8 cellular contexts compared by ENCODE assay signal in genomic region chr3:136819784-136820640, GRCh38. TPM values are rescaled to one million over a fixed set of nuclear protein-coding genes. Genes with fewer than 3 reads are reported as not detected.
A peak's percentile ranks its signal among the peaks of the same experiment; 100 is the strongest.
DNase-seq lines count a peak whose midpoint lies in the region; ATAC-seq lines count a peak whose summit lies in the region.

No MANE protein-coding gene starts in this region.

- peaks cover 7% of the 10 kb centered on the region for H3K9me3 Mint-ChIP-seq in activated CD4-positive, alpha-beta T cell treated with anti-CD3 and anti-CD28 coated beads for 36 hours (ENCODE audit: low read depth)
- peaks cover 8% of the 10 kb centered on the region for H3K9me3 Mint-ChIP-seq in dendritic cell treated with granulocyte-macrophage colony-stimulating factor and Interleukin-4, amounts not matched to agents 40 ng/mL and 50 ng/mL, for 4 days

- H3K4me1 Mint-ChIP-seq in activated CD4-positive, alpha-beta T cell treated with anti-CD3 and anti-CD28 coated beads for 36 hours = peaks cover 19% of the 10 kb centered on the region
- peaks cover 19% of the 10 kb centered on the region for H3K4me1 Mint-ChIP-seq in dendritic cell treated with granulocyte-macrophage colony-stimulating factor and Interleukin-4, amounts not matched to agents 40 ng/mL and 50 ng/mL, for 4 days (ENCODE audit: low read depth)

- peaks cover 30% of the 10 kb centered on the region for H3K27me3 Mint-ChIP-seq in activated CD4-positive, alpha-beta T cell treated with anti-CD3 and anti-CD28 coated beads for 36 hours
- H3K27me3 Mint-ChIP-seq in dendritic cell treated with granulocyte-macrophage colony-stimulating factor and Interleukin-4, amounts not matched to agents 40 ng/mL and 50 ng/mL, for 4 days = peaks cover 58% of the 10 kb centered on the region

- intact Hi-C loops in activated CD4-positive, alpha-beta T cell treated with anti-CD3 and anti-CD28 coated beads for 36 hours (cut with DNase I, micrococcal nuclease) = loop anchor here (1.0 to 2.0 kb wide), 3 partner anchors 42 to 67 kb away; partner anchors contain the start of genes NCK1 (in 2 of the 2) and STAG1 (in 1 of the 2)
- intact Hi-C loops in dendritic cell treated with granulocyte-macrophage colony-stimulating factor and Interleukin-4, amounts not matched to agents 40 ng/mL and 50 ng/mL, for 4 days (cut with micrococcal nuclease) = no loop called here

- ATAC-seq in activated CD4-positive, alpha-beta T cell treated with anti-CD3 and anti-CD28 coated beads for 36 hours = peak; percentile 24
- peak; percentile 76 for ATAC-seq in left lobe of liver

- CTCF ChIA-PET in activated CD4-positive, alpha-beta T cell treated with anti-CD3 and anti-CD28 coated beads for 36 hours (lab: Charles Lee) = interaction anchor here (1.4 kb wide), 1 partner anchor 194 kb away, joined by 5 read pairs; no protein-coding TSS in a partner anchor

- DNase-seq in ELR (ENCODE audit: low read depth) (peak; percentile 73), NCI-H1105 treated with DMSO at 0.1 percent for 48 hours (lab: John Stamatoyannopoulos, UW) (peak; percentile 83), left lobe of liver (ENCODE audit: low spot score) (peak; percentile 48), H4 (ENCODE audit: low spot score) (no peak), OCI-M1 (lab: John Stamatoyannopoulos, UW) (no peak)
- peak; percentile 61 for DNase-seq in activated CD4-positive, alpha-beta T cell treated with anti-CD3 and anti-CD28 coated beads for 36 hours
- peak; percentile 5 to 27 for DNase-seq in stimulated activated CD4-positive, alpha-beta T cell treated with anti-CD3 and anti-CD28 coated beads, Interleukin-4, amount 100 ng/mL, for 4 hours

- POLR2A ChIA-PET in activated CD4-positive, alpha-beta T cell treated with anti-CD3 and anti-CD28 coated beads for 36 hours (lab: Charles Lee) = no interaction called here

- H3K36me3 Mint-ChIP-seq in activated CD4-positive, alpha-beta T cell treated with anti-CD3 and anti-CD28 coated beads for 36 hours (ENCODE audit: low read depth) = peaks cover 5% of the 10 kb centered on the region
- H3K36me3 Mint-ChIP-seq in dendritic cell treated with granulocyte-macrophage colony-stimulating factor and Interleukin-4, amounts not matched to agents 40 ng/mL and 50 ng/mL, for 4 days (ENCODE audit: low read depth) = no peaks in the 10 kb centered on the region

- peak overlapping the region; percentile 27 for H3K27ac Mint-ChIP-seq in activated CD4-positive, alpha-beta T cell treated with anti-CD3 and anti-CD28 coated beads for 36 hours
- H3K27ac Mint-ChIP-seq in dendritic cell treated with granulocyte-macrophage colony-stimulating factor and Interleukin-4, amounts not matched to agents 40 ng/mL and 50 ng/mL, for 4 days = no peak overlapping the region

- H3K4me3 Mint-ChIP-seq in activated CD4-positive, alpha-beta T cell treated with anti-CD3 and anti-CD28 coated beads for 36 hours = peak overlapping the region; percentile 72
- peak overlapping the region; percentile 86 for H3K4me3 Mint-ChIP-seq in dendritic cell treated with granulocyte-macrophage colony-stimulating factor and Interleukin-4, amounts not matched to agents 40 ng/mL and 50 ng/mL, for 4 days

RNA-seq across cellular contexts. Expression of gene SLC35G2, which starts 1.1 kb away (rescaled TPM):
- 1 to 10 TPM; 1.7 to 2.0 TPM for total RNA-seq in activated CD4-positive, alpha-beta T cell treated with anti-CD3 and anti-CD28 coated beads for 36 hours
- 0.70 TPM for total RNA-seq in left lobe of liver
- total RNA-seq in H4 (2014; rRNA removed; shearing (Covaris generic)) = 6.3 and 8.0 TPM in 2 replicates

RNA-seq across cellular contexts. Expression of gene NCK1, which starts 42.0 kb away (rescaled TPM):
- 10 to 100 TPM; 30.4 to 31.9 TPM for total RNA-seq in activated CD4-positive, alpha-beta T cell treated with anti-CD3 and anti-CD28 coated beads for 36 hours
- total RNA-seq in left lobe of liver = 19.0 TPM
- 44.7 and 79.9 TPM in 2 replicates for total RNA-seq in H4 (2014; rRNA removed; shearing (Covaris generic))

Comparison
In these comparisons a context has a peak if more than half of its experiments do, and no peak if none do; other contexts are left out.
1. DNase-seq: peak in ELR (single experiment), NCI-H1105 treated with DMSO at 0.1 percent for 48 hours (single experiment), activated CD4-positive, alpha-beta T cell treated with anti-CD3 and anti-CD28 coated beads for 36 hours (single experiment), left lobe of liver (single experiment) and stimulated activated CD4-positive, alpha-beta T cell treated with anti-CD3 and anti-CD28 coated beads, Interleukin-4, amount 100 ng/mL, for 4 hours (2 of 2); none in H4 (single experiment) and OCI-M1 (single experiment).